ENCODE assay signal across 8 cellular contexts in genomic region chr5:52786937-52787599, GRCh38. TPM values are rescaled to one million over a fixed set of nuclear protein-coding genes. Genes with fewer than 3 reads are reported as not detected.
DNase-seq lines count a peak whose midpoint lies in the region; ATAC-seq and TF ChIP-seq lines count a peak whose summit lies in the region.

No MANE protein-coding gene starts in this region.

- peaks cover 15% of the 10 kb centered on the region for H3K36me3 Mint-ChIP-seq in activated CD8-positive, alpha-beta T cell treated with anti-CD3 and anti-CD28 coated beads, Interleukin-2, amount 10 ng/mL, durations not matched to agents 7 days and 5 days (ENCODE audit: low read depth)

- POLR2A ChIA-PET in activated CD8-positive, alpha-beta T cell treated with anti-CD3 and anti-CD28 coated beads, Interleukin-2, amount 10 ng/mL, durations not matched to agents 7 days and 5 days (lab: Charles Lee): interaction anchor here (0.6 to 2.1 kb wide), 3 partner anchors 12 to 14 kb away, joined by 3 to 13 read pairs (median 4); no protein-coding TSS in a partner anchor

- H3K36me3 ChIP-seq in HUES48 (ENCODE audit: control insufficient read depth, insufficient read depth, low read length) (no peaks in the 10 kb centered on the region), psoas muscle (ENCODE audit: insufficient read depth in 1 of 2, low read depth in 1 of 2) (no peaks in the 10 kb centered on the region)

- DNase-seq in activated CD4-positive, alpha-beta T cell treated with anti-CD3 and anti-CD28 coated beads for 1 hour: peak; percentile 16
- no peak for DNase-seq in activated CD4-positive, alpha-beta T cell treated with anti-CD3 and anti-CD28 coated beads for 48 hours
- peak; percentile 55 for DNase-seq in activated CD8-positive, alpha-beta T cell treated with anti-CD3 and anti-CD28 coated beads, Interleukin-2, amount 10 ng/mL, durations not matched to agents 7 days and 5 days
- DNase-seq in foreskin keratinocyte (peak in 1 of 2 donors; percentile 70), psoas muscle (no peak), ecto neural progenitor cell (ENCODE audit: low spot score) (no peak), NOMO-1 treated with DMSO at 0.1 percent for 48 hours (lab: John Stamatoyannopoulos, UW; ENCODE audit: unreplicated experiment) (no peak)

- 6 to 12% (median 7%) methylated on average over 11 of the region's 11 CpGs for WGBS in psoas muscle, 3 donors

- CTCF ChIA-PET in activated CD8-positive, alpha-beta T cell treated with anti-CD3 and anti-CD28 coated beads, Interleukin-2, amount 10 ng/mL, durations not matched to agents 7 days and 5 days (lab: Charles Lee): interaction anchor here (0.7 to 3.7 kb wide), 18 partner anchors 8 to 318 kb away, joined by 3 to 38 read pairs (median 4); no protein-coding TSS in a partner anchor

- 0 out of 2 replicates have a peak, but pooled peaks cover 3% of the 10 kb centered on the region for H3K27me3 ChIP-seq in HUES48 (ENCODE audit: control insufficient read depth, insufficient read depth, low read length)
- H3K27me3 ChIP-seq in foreskin keratinocyte: no peaks in the 10 kb centered on the region
- no peaks in the 10 kb centered on the region for H3K27me3 ChIP-seq in psoas muscle (ENCODE audit: insufficient read depth in 3 of 3, low read length in 2 of 3)

- TF ChIP-seq CTCF in foreskin keratinocyte (conservative IDR thresholded peaks at IDR 0.05) (peak; percentile 75), psoas muscle (IDR thresholded peaks at IDR 0.05) (peak; percentile 29)

- peak overlapping the region; percentile 92 for H3K4me3 Mint-ChIP-seq in activated CD8-positive, alpha-beta T cell treated with anti-CD3 and anti-CD28 coated beads, Interleukin-2, amount 10 ng/mL, durations not matched to agents 7 days and 5 days

- no peak overlapping the region for H3K27ac ChIP-seq in HUES48 (ENCODE audit: low read depth, low read length)
- H3K27ac ChIP-seq in foreskin keratinocyte: no peak overlapping the region
- H3K27ac ChIP-seq in psoas muscle: peak overlapping the region; percentile 74

- no peaks in the 10 kb centered on the region for H3K9me3 ChIP-seq in HUES48 (ENCODE audit: control insufficient read depth, insufficient read depth, low read length)
- no peaks in the 10 kb centered on the region for H3K9me3 ChIP-seq in psoas muscle

- peak; percentile 20 for ATAC-seq in activated CD8-positive, alpha-beta T cell treated with anti-CD3 and anti-CD28 coated beads, Interleukin-2, amount 10 ng/mL, durations not matched to agents 7 days and 5 days
- ATAC-seq in foreskin keratinocyte (peak; percentile 35), psoas muscle (peak in 2 of 4 donors; percentile 44 to 60)

- H3K4me1 Mint-ChIP-seq in activated CD8-positive, alpha-beta T cell treated with anti-CD3 and anti-CD28 coated beads, Interleukin-2, amount 10 ng/mL, durations not matched to agents 7 days and 5 days (ENCODE audit: low read depth): peaks cover 51% of the 10 kb centered on the region

- H3K4me1 ChIP-seq in HUES48 (ENCODE audit: control insufficient read depth, insufficient read depth, low read length) (peaks cover 5% of the 10 kb centered on the region; the same call in 1 of the 2 replicates), foreskin keratinocyte (peaks cover 11% of the 10 kb centered on the region), psoas muscle (peaks cover 6% of the 10 kb centered on the region)

- no peak overlapping the region for H3K9ac ChIP-seq in HUES48 (ENCODE audit: low read depth, low read length)

- peak overlapping the region; percentile 88 for H3K27ac Mint-ChIP-seq in activated CD8-positive, alpha-beta T cell treated with anti-CD3 and anti-CD28 coated beads, Interleukin-2, amount 10 ng/mL, durations not matched to agents 7 days and 5 days

- intact Hi-C loops in psoas muscle (cut with DNase I): loop anchor here in 1 of 2 donors (1.0 to 10.0 kb wide), 2 partner anchors 128 to 308 kb away; no protein-coding TSS in a partner anchor

- H3K9me3 Mint-ChIP-seq in activated CD8-positive, alpha-beta T cell treated with anti-CD3 and anti-CD28 coated beads, Interleukin-2, amount 10 ng/mL, durations not matched to agents 7 days and 5 days (ENCODE audit: insufficient read depth): no peaks in the 10 kb centered on the region

- H3K27me3 Mint-ChIP-seq in activated CD8-positive, alpha-beta T cell treated with anti-CD3 and anti-CD28 coated beads, Interleukin-2, amount 10 ng/mL, durations not matched to agents 7 days and 5 days (ENCODE audit: low read depth): no peaks in the 10 kb centered on the region

- H3K4me3 ChIP-seq in HUES48 (ENCODE audit: low read depth, low read length): peak overlapping the region; percentile 86
- H3K4me3 ChIP-seq in psoas muscle: peak overlapping the region; percentile 79

RNA-seq across cellular contexts. Expression of gene ITGA1, which starts 0.6 kb away (rescaled TPM):
- 10 to 100 TPM; 18.0 to 19.2 TPM for total RNA-seq in activated CD8-positive, alpha-beta T cell treated with anti-CD3 and anti-CD28 coated beads, Interleukin-2, amount 10 ng/mL, durations not matched to agents 7 days and 5 days
- total RNA-seq in foreskin keratinocyte (2.5 and 7.6 TPM in 2 replicates), psoas muscle (10 to 100 TPM; 13.0 to 29.3 (median 17.4) TPM)
- polyA plus RNA-seq in foreskin keratinocyte (0.36 and 0.84 TPM in 2 replicates), psoas muscle (1 to 10 TPM; 3.4 to 3.7 (median 3.5) TPM)

RNA-seq across cellular contexts. Expression of gene PELO, which starts 0.6 kb away (rescaled TPM):
- total RNA-seq in activated CD8-positive, alpha-beta T cell treated with anti-CD3 and anti-CD28 coated beads, Interleukin-2, amount 10 ng/mL, durations not matched to agents 7 days and 5 days: 10 to 100 TPM; 22.9 to 25.7 TPM
- 16.2 and 17.1 TPM in 2 replicates for total RNA-seq in foreskin keratinocyte
- polyA plus RNA-seq in foreskin keratinocyte: 21.4 and 22.3 TPM in 2 replicates
- total RNA-seq in psoas muscle: 10 to 100 TPM; 24.8 to 30.1 (median 25.3) TPM
- 10 to 100 TPM; 13.1 to 26.7 (median 26.6) TPM for polyA plus RNA-seq in psoas muscle

Comparison
In these comparisons a context has a peak if more than half of its experiments do, and no peak if none do; other contexts are left out.
1. DNase-seq: peak in activated CD4-positive, alpha-beta T cell treated with anti-CD3 and anti-CD28 coated beads for 1 hour (single experiment) and activated CD8-positive, alpha-beta T cell treated with anti-CD3 and anti-CD28 coated beads, Interleukin-2, amount 10 ng/mL, durations not matched to agents 7 days and 5 days (single experiment); none in activated CD4-positive, alpha-beta T cell treated with anti-CD3 and anti-CD28 coated beads for 48 hours (single experiment), psoas muscle (0 of 2), ecto neural progenitor cell (single experiment) and NOMO-1 treated with DMSO at 0.1 percent for 48 hours (single experiment).